Comparison of ENCODE assay signal across 24 cellular contexts in genomic region chr12:113835913-113836312, GRCh38.
"Had no signal": no experiment of that assay in that cellular context is flagged by ENCODE, and none has a peak within 500 bp of the region (broad histone marks: within the 10 kb centered on the region; RNA-seq: fewer than 3 reads in every experiment).

No MANE protein-coding gene starts in this region.

- DNase-seq: activated CD4-positive, alpha-beta T cell treated with anti-CD3 and anti-CD28 coated beads for 36 hours; activated CD4-positive, alpha-beta T cell treated with anti-CD3 and anti-CD28 coated beads, Interleukin-2, amount 50 U/mL, for 4 hours; activated CD4-positive, CD25-positive, alpha-beta regulatory T cell; activated effector memory CD4-positive, alpha-beta T cell treated with anti-CD3 and anti-CD28 coated beads, Interleukin-2, amount 50 U/mL, for 16 hours; activated naive CD4-positive, alpha-beta T cell treated with anti-CD3 and anti-CD28 coated beads, Interleukin-2, amount 10 ng/mL, durations not matched to agents 7 days and 5 days; activated naive CD8-positive, alpha-beta T cell treated with anti-CD3 and anti-CD28 coated beads, Interleukin-2, amount 10 ng/mL, durations not matched to agents 7 days and 5 days; cerebellar nuclear complex; colonic mucosa; dorsolateral prefrontal cortex; effector memory CD8-positive, alpha-beta T cell; islet precursor cell; left ventricle myocardium superior; stimulated activated CD4-positive, alpha-beta T cell treated with anti-CD3 and anti-CD28 coated beads, Interleukin-15, amount 100 ng/mL, for 24 hours; stimulated activated CD4-positive, alpha-beta T cell treated with anti-CD3 and anti-CD28 coated beads, Interleukin-2, amount 100 ng/mL, for 24 hours; stimulated activated naive B cell treated with anti-CD40 and anti-IgM and Interleukin-4, amounts not matched to agents 10 μg/mL and 1 μg/mL and 100 μg/mL, for 72 hours; stomach; thyroid gland; upper lobe of left lung had no signal

- H3K4me3 ChIP-seq: ascending aorta, cardiac muscle cell, colonic mucosa, dorsolateral prefrontal cortex, gastroesophageal sphincter, hepatocyte, stomach, thyroid gland, upper lobe of left lung, vagina had no signal

- H3K27me3 ChIP-seq: ascending aorta, cardiac muscle cell, colonic mucosa, dorsolateral prefrontal cortex, gastroesophageal sphincter, hepatocyte, stomach, thyroid gland, upper lobe of left lung, vagina had no signal

- H3K4me2 ChIP-seq: hepatocyte had no signal

- H3K4me1 ChIP-seq: ascending aorta, colonic mucosa, gastroesophageal sphincter, stomach, thyroid gland, upper lobe of left lung, vagina had no signal

- ATAC-seq: activated CD4-positive, alpha-beta T cell treated with anti-CD3 and anti-CD28 coated beads for 36 hours; effector memory CD8-positive, alpha-beta T cell; gastroesophageal sphincter; left ventricle myocardium superior; right cardiac atrium; stimulated activated naive B cell treated with anti-CD40 and anti-IgM and Interleukin-4, amounts not matched to agents 10 μg/mL and 1 μg/mL and 100 μg/mL, for 72 hours had no signal

- H3K27ac ChIP-seq: ascending aorta, cardiac muscle cell, colonic mucosa, dorsolateral prefrontal cortex, gastroesophageal sphincter, hepatocyte, stomach, thyroid gland, upper lobe of left lung, vagina had no signal

- H3K9me3 ChIP-seq: ascending aorta, colonic mucosa, gastroesophageal sphincter, stomach, thyroid gland, upper lobe of left lung, vagina had no signal

- H2AFZ ChIP-seq: hepatocyte had no signal

- H3K36me3 ChIP-seq: ascending aorta, cardiac muscle cell, colonic mucosa, thyroid gland, vagina had no signal
